Comparison of ENCODE assay signal across 12 cellular contexts in genomic region chr4:124708517-124709300, GRCh38. TPM values are rescaled to one million over a fixed set of nuclear protein-coding genes. Genes with fewer than 3 reads are reported as not detected.
DNase-seq lines count a peak whose midpoint lies in the region; ATAC-seq and TF ChIP-seq lines count a peak whose summit lies in the region.
"Had no signal": no experiment of that assay in that cellular context is flagged by ENCODE, and none has a peak within 500 bp of the region (broad histone marks: within the 10 kb centered on the region; RNA-seq: fewer than 3 reads in every experiment).

No MANE protein-coding gene starts in this region.

- no peak overlapping the region for H3K27ac ChIP-seq in HEK293 (ENCODE audit: extremely low read depth, low read depth, low read length)
- no peak overlapping the region for H3K27ac ChIP-seq in Panc1 (ENCODE audit: low read length)
- no peak overlapping the region for H3K27ac ChIP-seq in fibroblast of lung (ENCODE audit: insufficient read depth, low read length)
- H3K27ac ChIP-seq in psoas muscle: no peak overlapping the region
- H3K27ac ChIP-seq in colonic mucosa: no peak overlapping the region
- H3K27ac ChIP-seq: HL-60 had no signal

- H3K4me3 ChIP-seq in HEK293 (ENCODE audit: low read depth, low read length): no peak overlapping the region
- H3K4me3 ChIP-seq in Panc1 (ENCODE audit: low read depth in 2 of 2, low read length in 2 of 2): peak overlapping the region; percentile 7 to 16; a peak in 2 of 4 replicates
- peak overlapping the region; percentile 15 to 82 (median 78) for H3K4me3 ChIP-seq in fibroblast of lung (replicated peaks in 1 of 4; ENCODE audit: control extremely low read depth in 1 of 4, insufficient read depth in 1 of 4, low read depth in 3 of 4, low read length in 4 of 4)
- peak overlapping the region; percentile 83 for H3K4me3 ChIP-seq in psoas muscle
- H3K4me3 ChIP-seq in colonic mucosa: no peak overlapping the region

- WGBS in psoas muscle, 3 donors: 80 to 87% (median 86%) methylated on average over 1 of the region's 1 CpG

- no TSS peak for BruUV-seq in Panc1 (replicated peaks; lab: Mats Ljungman, UMichigan)

- intact Hi-C loops in Panc1 (cut with micrococcal nuclease; ENCODE audit: unreplicated experiment): no loop called here
- intact Hi-C loops in psoas muscle (cut with DNase I): no loop called here
- intact Hi-C loops in colonic mucosa (cut with DNase I): no loop called here

- in situ Hi-C loops in Panc1 (cut with HindIII; ENCODE audit: low pct_unique_long_range_greater_than_20kb, low sequenced_read_pairs): no loop called here

- H3K9me3 ChIP-seq in HEK293 (ENCODE audit: control insufficient read depth, insufficient read depth, low read depth, low read length): no peaks in the 10 kb centered on the region
- no peaks in the 10 kb centered on the region for H3K9me3 ChIP-seq in Panc1 (ENCODE audit: control insufficient read depth, insufficient read depth, low read depth, low read length)
- H3K9me3 ChIP-seq in fibroblast of lung (ENCODE audit: control insufficient read depth, insufficient read depth, low read depth, low read length): no peaks in the 10 kb centered on the region
- H3K9me3 ChIP-seq in psoas muscle: no peaks in the 10 kb centered on the region
- no peaks in the 10 kb centered on the region for H3K9me3 ChIP-seq in colonic mucosa

- H3K9ac ChIP-seq in fibroblast of lung (ENCODE audit: insufficient read depth, low read length) (no peak overlapping the region), colonic mucosa (ENCODE audit: low read depth in 2 of 2, low read length in 2 of 2) (no peak overlapping the region)

- CTCF ChIA-PET in HEK293 (lab: Yijun Ruan, JAX) (interaction anchor here (0.6 kb wide), 1 partner anchor 60 kb away, joined by 3 read pairs; no protein-coding TSS in a partner anchor), Panc1 (lab: Charles Lee) (no interaction called here)

- no peak overlapping the region for H2AFZ ChIP-seq in fibroblast of lung (ENCODE audit: low read length)

- POLR2A ChIA-PET in HEK293 (lab: Yijun Ruan, JAX): no interaction called here
- POLR2A ChIA-PET in Panc1 (lab: Charles Lee): no interaction called here

- H3K36me3 ChIP-seq in HEK293 (ENCODE audit: control insufficient read depth in 2 of 2, insufficient read depth in 1 of 2, low read length in 2 of 2) (peaks cover 0 to 12% of the 10 kb centered on the region in 2 experiments; a peak in 1 of 3 replicates), Panc1 (ENCODE audit: control insufficient read depth, insufficient read depth, low read length) (peaks cover 2% of the 10 kb centered on the region), fibroblast of lung (ENCODE audit: control insufficient read depth, insufficient read depth, low read length) (no peaks in the 10 kb centered on the region), psoas muscle (ENCODE audit: insufficient read depth in 1 of 2, low read depth in 1 of 2) (peaks cover 0 to 3% of the 10 kb centered on the region in 2 donors), colonic mucosa (no peaks in the 10 kb centered on the region)

- H3K79me2 ChIP-seq in fibroblast of lung (ENCODE audit: control insufficient read depth, insufficient read depth, low read length): peaks cover 68% of the 10 kb centered on the region

- H4K20me1 ChIP-seq in fibroblast of lung (ENCODE audit: control insufficient read depth, extremely low read depth, insufficient read depth, low read length): no peaks in the 10 kb centered on the region

- H3K4me1 ChIP-seq in HEK293 (ENCODE audit: control insufficient read depth, insufficient read depth, low read length): no peaks in the 10 kb centered on the region; the same call in 1 of the 2 replicates
- peaks cover 20% of the 10 kb centered on the region for H3K4me1 ChIP-seq in Panc1 (ENCODE audit: control insufficient read depth, insufficient read depth, low read length)
- H3K4me1 ChIP-seq in fibroblast of lung (ENCODE audit: control insufficient read depth, extremely low read depth, insufficient read depth, low read length): peaks cover 6% of the 10 kb centered on the region
- H3K4me1 ChIP-seq in psoas muscle: peaks cover 22% of the 10 kb centered on the region
- peaks cover 5% of the 10 kb centered on the region for H3K4me1 ChIP-seq in colonic mucosa

- DNase-seq in Panc1 (ENCODE audit: low read depth, low spot score) (no peak), fibroblast of lung (ENCODE audit: low read depth in 2 of 2) (peak; percentile 33 to 70), psoas muscle (no peak), mesenteric fat pad (ENCODE audit: low spot score) (no peak), colonic mucosa (no peak)
- DNase-seq: activated CD8-positive, alpha-beta T cell treated with anti-CD3 and anti-CD28 coated beads, Interleukin-2, amount 10 ng/mL, durations not matched to agents 7 days and 5 days; activated naive CD8-positive, alpha-beta T cell treated with anti-CD3 and anti-CD28 coated beads, Interleukin-2, amount 50 U/mL, for 24 hours; HCEC 1CT; stimulated activated naive CD4-positive, alpha-beta T cell treated with Interleukin-2 at 50 U/mL for 16 hours had no signal

- no peak for ATAC-seq in Panc1
- no peak for ATAC-seq in psoas muscle
- no peak for ATAC-seq in GM18867 (IDR thresholded peaks at IDR 0.05; ENCODE audit: unreplicated experiment)
- ATAC-seq: activated CD8-positive, alpha-beta T cell treated with anti-CD3 and anti-CD28 coated beads, Interleukin-2, amount 10 ng/mL, durations not matched to agents 7 days and 5 days; activated naive CD8-positive, alpha-beta T cell treated with anti-CD3 and anti-CD28 coated beads, Interleukin-2, amount 50 U/mL, for 24 hours had no signal

- peak overlapping the region; percentile 97 for H3K4me2 ChIP-seq in fibroblast of lung (ENCODE audit: extremely low read depth, insufficient read depth, low read length)

- H3K27me3 ChIP-seq in Panc1 (ENCODE audit: control insufficient read depth, insufficient read depth, low read length): no peaks in the 10 kb centered on the region
- H3K27me3 ChIP-seq in fibroblast of lung (ENCODE audit: control insufficient read depth, insufficient read depth, low read length): no peaks in the 10 kb centered on the region
- no peaks in the 10 kb centered on the region for H3K27me3 ChIP-seq in psoas muscle (ENCODE audit: insufficient read depth in 3 of 3, low read length in 2 of 3)
- no peaks in the 10 kb centered on the region for H3K27me3 ChIP-seq in colonic mucosa

- no peak for TF ChIP-seq CTCF in HEK293 (tag by site-specific recombination; IDR thresholded peaks at IDR 0.05)
- no peak for TF ChIP-seq CTCF in Panc1 (IDR thresholded peaks at IDR 0.05)
- TF ChIP-seq CTCF in fibroblast of lung (conservative IDR thresholded peaks at IDR 0.05 in 1 of 2, IDR thresholded peaks at IDR 0.05 in 1 of 2; ENCODE audit: low read depth in 1 of 2, low read length in 2 of 2): no peak
- TF ChIP-seq CTCF in psoas muscle (IDR thresholded peaks at IDR 0.05): no peak
- TF ChIP-seq CTCF in colonic mucosa (IDR thresholded peaks at IDR 0.05): no peak

TF ChIP-seq in HEK293, 187 proteins besides CTCF, POLR2A, EP300 and RAD21 (continues in another document):
- TF ChIP-seq ZNF510 (tag by site-specific recombination; IDR thresholded peaks at IDR 0.05; ENCODE audit: insufficient replicate concordance) (no peak), REST (tag by site-specific recombination; IDR thresholded peaks at IDR 0.05) (no peak), ZNF664 (tag by site-specific recombination; IDR thresholded peaks at IDR 0.05) (0 out of 2 replicates have a peak, but pooled peaks have one; percentile 34), ZSCAN4 (tag by site-specific recombination; IDR thresholded peaks at IDR 0.05) (peak; percentile 83)

RNA-seq across cellular contexts. Expression of gene ANKRD50, which starts 3.8 kb away (rescaled TPM):
- 14.3 TPM for total RNA-seq in Panc1 (2021; ENCODE audit: unreplicated experiment)
- polyA plus RNA-seq in Panc1 (2012; ENCODE audit: insufficient read length): 8.0 TPM
- 21.3 and 28.4 TPM in 2 replicates for total RNA-seq in fibroblast of lung
- polyA plus RNA-seq in fibroblast of lung: 11.4 and 17.2 TPM in 2 replicates
- 7.7 and 11.7 TPM in 2 replicates for polyA plus RNA-seq in fibroblast of lung (2012)
- polyA minus RNA-seq in fibroblast of lung (ENCODE audit: low replicate concordance): 4.6 and 10.4 TPM in 2 replicates
- total RNA-seq in psoas muscle: 1 to 10 TPM; 2.9 to 7.0 (median 4.8) TPM
- 1 to 10 TPM in 2 of 3 donors, under 1 TPM in 1; 0.66 to 3.1 (median 1.4) TPM for polyA plus RNA-seq in psoas muscle
- 11.7 TPM for total RNA-seq in mesenteric fat pad
- total RNA-seq in colonic mucosa: 10 to 100 TPM in 1 of 2 donors, 1 to 10 TPM in 1; 7.1 to 14.0 TPM

Comparison
In these comparisons a context has a peak if more than half of its experiments do, and no peak if none do; other contexts are left out.
1. H3K4me3 ChIP-seq: peak in Panc1 (2 of 2), fibroblast of lung (4 of 4) and psoas muscle (single experiment); none in HEK293 (single experiment) and colonic mucosa (single experiment).
2. DNase-seq: peak in fibroblast of lung (2 of 2); none in Panc1 (single experiment), psoas muscle (0 of 2), mesenteric fat pad (single experiment) and colonic mucosa (single experiment).